In genomic region chr16:11976850-11977205, GRCh38 we compare ENCODE assay signal across 8 cellular contexts. TPM values are rescaled to one million over a fixed set of nuclear protein-coding genes. Genes with fewer than 3 reads are reported as not detected.
DNase-seq lines count a peak whose midpoint lies in the region; ATAC-seq and TF ChIP-seq lines count a peak whose summit lies in the region.

No MANE protein-coding gene starts in this region.

- H3K36me3 Mint-ChIP-seq in activated naive CD8-positive, alpha-beta T cell treated with anti-CD3 and anti-CD28 coated beads, Interleukin-2, amount 10 ng/mL, durations not matched to agents 7 days and 5 days, result no peaks in the 10 kb centered on the region

- H3K4me3 Mint-ChIP-seq in activated naive CD8-positive, alpha-beta T cell treated with anti-CD3 and anti-CD28 coated beads, Interleukin-2, amount 10 ng/mL, durations not matched to agents 7 days and 5 days, result peak overlapping the region; percentile 90

- intact Hi-C loops in testis (cut with DNase I; ENCODE audit: low total_unique reads), result no loop called here

- H3K27me3 Mint-ChIP-seq in activated naive CD8-positive, alpha-beta T cell treated with anti-CD3 and anti-CD28 coated beads, Interleukin-2, amount 10 ng/mL, durations not matched to agents 7 days and 5 days, result no peaks in the 10 kb centered on the region

- H3K27ac Mint-ChIP-seq in activated naive CD8-positive, alpha-beta T cell treated with anti-CD3 and anti-CD28 coated beads, Interleukin-2, amount 10 ng/mL, durations not matched to agents 7 days and 5 days, result peak overlapping the region; percentile 81

- no peaks in the 10 kb centered on the region for H3K36me3 ChIP-seq in kidney epithelial cell (ENCODE audit: control insufficient read depth, insufficient read depth, low read length)
- H3K36me3 ChIP-seq in testis (ENCODE audit: low read depth, missing control alignments), result no peaks in the 10 kb centered on the region

- H3K4me3 ChIP-seq in AG10803 (ENCODE audit: low read length) (peak overlapping the region; percentile 91), HFF-Myc (replicated peaks; ENCODE audit: low read depth, low read length) (peak overlapping the region; percentile 96), kidney epithelial cell (ENCODE audit: low read depth, low read length) (peak overlapping the region; percentile 92), testis (peak overlapping the region; percentile 88 to 90)

- no peak for TF ChIP-seq POLR2A in testis (IDR thresholded peaks at IDR 0.05)

- no peaks in the 10 kb centered on the region for H3K27me3 ChIP-seq in kidney epithelial cell (ENCODE audit: control insufficient read depth, insufficient read depth, low read length)
- no peaks in the 10 kb centered on the region for H3K27me3 ChIP-seq in testis

- H3K4me1 Mint-ChIP-seq in activated naive CD8-positive, alpha-beta T cell treated with anti-CD3 and anti-CD28 coated beads, Interleukin-2, amount 10 ng/mL, durations not matched to agents 7 days and 5 days, result peaks cover 31% of the 10 kb centered on the region

- no peak for TF ChIP-seq CTCF in AG10803 (conservative IDR thresholded peaks at IDR 0.05; ENCODE audit: low read length)
- TF ChIP-seq CTCF in HFF-Myc (IDR thresholded peaks at IDR 0.05; ENCODE audit: low read depth, low read length, missing control alignments), result no peak
- no peak for TF ChIP-seq CTCF in kidney epithelial cell (IDR thresholded peaks at IDR 0.05; ENCODE audit: insufficient read depth, low read length, poor library complexity, severe bottlenecking)
- TF ChIP-seq CTCF in testis (IDR thresholded peaks at IDR 0.05), result no peak

- no peak for ATAC-seq in activated naive CD8-positive, alpha-beta T cell treated with anti-CD3 and anti-CD28 coated beads, Interleukin-2, amount 10 ng/mL, durations not matched to agents 7 days and 5 days (ENCODE audit: low read depth)
- ATAC-seq in HG03378 (IDR thresholded peaks at IDR 0.05; ENCODE audit: unreplicated experiment) (no peak), left lobe of liver (no peak)

- WGBS in testis, 2 donors, result 0 to 1% methylated on average over 8 to 19 of the region's 19 CpGs

- POLR2A ChIA-PET in activated naive CD8-positive, alpha-beta T cell treated with anti-CD3 and anti-CD28 coated beads, Interleukin-2, amount 10 ng/mL, durations not matched to agents 7 days and 5 days (lab: Charles Lee), result interaction anchor here (0.6 to 1.7 kb wide), 14 partner anchors 10 to 1233 kb away, joined by 3 to 14 read pairs (median 3); partner anchors contain the start of genes GSPT1 and NUBP1

- H3K27ac ChIP-seq in testis, result peak overlapping the region; percentile 65 to 67

- peaks cover 14% of the 10 kb centered on the region for H3K4me1 ChIP-seq in testis

- H3K9me3 Mint-ChIP-seq in activated naive CD8-positive, alpha-beta T cell treated with anti-CD3 and anti-CD28 coated beads, Interleukin-2, amount 10 ng/mL, durations not matched to agents 7 days and 5 days, result no peaks in the 10 kb centered on the region

- no peak for DNase-seq in AG10803 (ENCODE audit: low read depth)
- DNase-seq in HFF-Myc (ENCODE audit: extremely low read depth, low read depth), result no peak
- no peak for DNase-seq in activated naive CD8-positive, alpha-beta T cell treated with anti-CD3 and anti-CD28 coated beads, Interleukin-2, amount 10 ng/mL, durations not matched to agents 7 days and 5 days
- no peak for DNase-seq in kidney epithelial cell (ENCODE audit: low read depth)
- no peak for DNase-seq in testis
- DNase-seq in HPDE6-E6E7 (ENCODE audit: extremely low spot score), result no peak
- DNase-seq in left lobe of liver (ENCODE audit: low spot score), result no peak

- H3K9me3 ChIP-seq in testis, result no peaks in the 10 kb centered on the region

RNA-seq across cellular contexts. Expression of gene SNX29, which starts 0.3 kb away (rescaled TPM):
- total RNA-seq in activated naive CD8-positive, alpha-beta T cell treated with anti-CD3 and anti-CD28 coated beads, Interleukin-2, amount 10 ng/mL, durations not matched to agents 7 days and 5 days, result 10 to 100 TPM; 16.6 to 22.8 TPM
- total RNA-seq in kidney epithelial cell (13.3 and 15.7 TPM in 2 replicates), testis (10 to 100 TPM; 30.4 to 40.7 TPM), left lobe of liver (9.9 TPM)
- 19.3 TPM for polyA plus RNA-seq in testis (ENCODE audit: insufficient read depth, low read depth, low replicate concordance)

RNA-seq across cellular contexts. Expression of gene TNFRSF17, which starts 11.8 kb away (rescaled TPM):
- total RNA-seq in activated naive CD8-positive, alpha-beta T cell treated with anti-CD3 and anti-CD28 coated beads, Interleukin-2, amount 10 ng/mL, durations not matched to agents 7 days and 5 days, result not detected
- total RNA-seq in kidney epithelial cell (not detected in 2 replicates), testis (1 to 10 TPM; 3.2 to 4.3 TPM), left lobe of liver (0.55 TPM)
- polyA plus RNA-seq in testis (ENCODE audit: insufficient read depth, low read depth, low replicate concordance), result 5.2 TPM

RNA-seq across cellular contexts. Expression of gene NPIPB2, which starts 35.0 kb away (rescaled TPM):
- total RNA-seq in activated naive CD8-positive, alpha-beta T cell treated with anti-CD3 and anti-CD28 coated beads, Interleukin-2, amount 10 ng/mL, durations not matched to agents 7 days and 5 days, result 10 to 100 TPM; 18.1 to 18.3 TPM
- total RNA-seq in kidney epithelial cell (0.96 and 4.9 TPM in 2 replicates), testis (10 to 100 TPM; 23.9 to 28.7 TPM), left lobe of liver (5.2 TPM)
- 30.6 TPM for polyA plus RNA-seq in testis (ENCODE audit: insufficient read depth, low read depth, low replicate concordance)
